Comparison of ENCODE assay signal across 19 cellular contexts in genomic region chr2:47021301-47022009, GRCh38.
DNase-seq lines count a peak whose midpoint lies in the region; TF ChIP-seq lines count a peak whose summit lies in the region.
"Had no signal": no experiment of that assay in that cellular context is flagged by ENCODE, and none has a peak within 500 bp of the region (broad histone marks: within the 10 kb centered on the region; RNA-seq: fewer than 3 reads in every experiment).

No MANE protein-coding gene starts in this region.

- intact Hi-C loops in activated T-helper 1 cell treated with anti-CD3 and anti-CD28 coated beads, Interleukin-12 subunit alpha, Interleukin-12 subunit beta, Interleukin-2, Interleukin-4 antibody, amounts not matched to agents 30 ng/mL and 10 ng/mL and 1 ng/mL, durations not matched to agents 14 hours and 24 hours and 36 hours (cut with micrococcal nuclease) = no loop called here
- intact Hi-C loops in esophagus muscularis mucosa (cut with DNase I) (no loop called here), tibial artery (cut with DNase I; ENCODE audit: low total_unique reads) (no loop called here)

- H2BK12ac ChIP-seq in neuronal stem cell (ENCODE audit: low read length) = no peak overlapping the region

- WGBS in esophagus muscularis mucosa = 69% methylated on average over 3 of the region's 11 CpGs
- WGBS in neuronal stem cell (ENCODE audit: extremely low coverage in 2 of 2, insufficient read length in 2 of 2, insufficient replicate concordance in 1 of 2), 2 donors = no CpG with 5 or more reads among the region's 11 CpGs

- no peak overlapping the region for H2BK120ac ChIP-seq in neuronal stem cell (ENCODE audit: low read depth, low read length)

- peak overlapping the region; percentile 10 for H3K23ac ChIP-seq in neuronal stem cell (ENCODE audit: low read depth, low read length, poor library complexity)

- H3K4me2 ChIP-seq in neuronal stem cell (ENCODE audit: insufficient read depth, low read length, poor library complexity, severe bottlenecking) = no peak overlapping the region

- DNase-seq in activated T-helper 1 cell treated with anti-CD3 and anti-CD28 coated beads, Interleukin-12 subunit alpha, Interleukin-12 subunit beta, Interleukin-2, Interleukin-4 antibody, amounts not matched to agents 30 ng/mL and 10 ng/mL and 1 ng/mL, durations not matched to agents 14 hours and 24 hours and 36 hours (ENCODE audit: low spot score) = no peak
- DNase-seq in esophagus muscularis mucosa (ENCODE audit: extremely low spot score) (no peak), neuronal stem cell (ENCODE audit: low spot score) (no peak), tibial artery (no peak), NCI-H2081 treated with DMSO at 0.1 percent for 48 hours (lab: John Stamatoyannopoulos, UW) (no peak), kidney glomerular epithelial cell (lab: John Stamatoyannopoulos, UW) (no peak)
- DNase-seq in activated naive CD8-positive, alpha-beta T cell treated with anti-CD3 and anti-CD28 coated beads for 36 hours = no peak
- DNase-seq: caudate nucleus; effector memory CD8-positive, alpha-beta T cell; left cardiac atrium; NCI-H2029 treated with DMSO at 0.1 percent for 48 hours; NCI-H510A; right lobe of liver; stimulated activated naive CD8-positive, alpha-beta T cell treated with anti-CD3 and anti-CD28 coated beads, Interleukin-15, Interleukin-2, amounts not matched to agents 100 U/mL and 50 U/mL, for 24 hours; T-cell had no signal

- H3K4me3 Mint-ChIP-seq in activated T-helper 1 cell treated with anti-CD3 and anti-CD28 coated beads, Interleukin-12 subunit alpha, Interleukin-12 subunit beta, Interleukin-2, Interleukin-4 antibody, amounts not matched to agents 30 ng/mL and 10 ng/mL and 1 ng/mL, durations not matched to agents 14 hours and 24 hours and 36 hours = no peak overlapping the region
- no peak overlapping the region for H3K4me3 Mint-ChIP-seq in activated naive CD8-positive, alpha-beta T cell treated with anti-CD3 and anti-CD28 coated beads for 36 hours
- H3K4me3 Mint-ChIP-seq: activated naive CD8-positive, alpha-beta T cell; effector memory CD8-positive, alpha-beta T cell; T-cell had no signal

- H3K27ac ChIP-seq in esophagus muscularis mucosa (replicated peaks in 1 of 4) = peak overlapping the region; percentile 60 to 94 (median 92)
- no peak overlapping the region for H3K27ac ChIP-seq in neuronal stem cell (replicated peaks; ENCODE audit: low read length)
- H3K27ac ChIP-seq in tibial artery = peak overlapping the region; percentile 62 to 64
- H3K27ac ChIP-seq: right lobe of liver, VCaP had no signal

- no peak for TF ChIP-seq EP300 in esophagus muscularis mucosa (IDR thresholded peaks at IDR 0.05)

- H3K4me3 ChIP-seq in esophagus muscularis mucosa (no peak overlapping the region), neuronal stem cell (ENCODE audit: low read length in 2 of 2) (no peak overlapping the region), tibial artery (no peak overlapping the region)
- H3K4me3 ChIP-seq: GM12878, HAP-1, right lobe of liver had no signal

- H4K8ac ChIP-seq in neuronal stem cell (ENCODE audit: low read depth, low read length) = no peak overlapping the region

- H3K27me3 ChIP-seq in esophagus muscularis mucosa (no peaks in the 10 kb centered on the region), neuronal stem cell (ENCODE audit: control insufficient read depth in 3 of 3, insufficient read depth in 3 of 3, low read depth in 1 of 3, low read length in 3 of 3) (no peaks in the 10 kb centered on the region), tibial artery (no peaks in the 10 kb centered on the region)
- H3K27me3 ChIP-seq: right lobe of liver had no signal

- no peaks in the 10 kb centered on the region for H3K27me3 Mint-ChIP-seq in activated T-helper 1 cell treated with anti-CD3 and anti-CD28 coated beads, Interleukin-12 subunit alpha, Interleukin-12 subunit beta, Interleukin-2, Interleukin-4 antibody, amounts not matched to agents 30 ng/mL and 10 ng/mL and 1 ng/mL, durations not matched to agents 14 hours and 24 hours and 36 hours (ENCODE audit: insufficient read depth)
- no peaks in the 10 kb centered on the region for H3K27me3 Mint-ChIP-seq in activated naive CD8-positive, alpha-beta T cell treated with anti-CD3 and anti-CD28 coated beads for 36 hours
- H3K27me3 Mint-ChIP-seq: activated naive CD8-positive, alpha-beta T cell; effector memory CD8-positive, alpha-beta T cell; T-cell had no signal

- TF ChIP-seq CTCF in esophagus muscularis mucosa (IDR thresholded peaks at IDR 0.05) (no peak), tibial artery (IDR thresholded peaks at IDR 0.05) (no peak)

- H3K9me3 ChIP-seq in esophagus muscularis mucosa (no peaks in the 10 kb centered on the region), neuronal stem cell (replicated peaks in 1 of 2; ENCODE audit: control insufficient read depth in 2 of 2, insufficient read depth in 1 of 2, low read depth in 1 of 2, low read length in 2 of 2) (no peaks in the 10 kb centered on the region), tibial artery (no peaks in the 10 kb centered on the region)
- H3K9me3 ChIP-seq: HAP-1, right lobe of liver had no signal

- peaks cover 21% of the 10 kb centered on the region for H3K36me3 Mint-ChIP-seq in activated T-helper 1 cell treated with anti-CD3 and anti-CD28 coated beads, Interleukin-12 subunit alpha, Interleukin-12 subunit beta, Interleukin-2, Interleukin-4 antibody, amounts not matched to agents 30 ng/mL and 10 ng/mL and 1 ng/mL, durations not matched to agents 14 hours and 24 hours and 36 hours (ENCODE audit: low read depth)
- H3K36me3 Mint-ChIP-seq in activated naive CD8-positive, alpha-beta T cell treated with anti-CD3 and anti-CD28 coated beads for 36 hours = peaks cover 27% of the 10 kb centered on the region

- peaks cover 16 to 50% (median 37%) of the 10 kb centered on the region in 4 donors for H3K36me3 ChIP-seq in esophagus muscularis mucosa
- peaks cover 15 to 16% of the 10 kb centered on the region in 2 donors for H3K36me3 ChIP-seq in neuronal stem cell (replicated peaks in 1 of 2; ENCODE audit: control insufficient read depth in 2 of 2, insufficient read depth in 2 of 2, low read length in 2 of 2)
- H3K36me3 ChIP-seq in tibial artery = peaks cover 4 to 75% (median 57%) of the 10 kb centered on the region in 3 donors
- H3K36me3 ChIP-seq: HAP-1 had no signal

- no peak overlapping the region for H3K14ac ChIP-seq in neuronal stem cell (ENCODE audit: low read length)

- H3K4me1 Mint-ChIP-seq in activated T-helper 1 cell treated with anti-CD3 and anti-CD28 coated beads, Interleukin-12 subunit alpha, Interleukin-12 subunit beta, Interleukin-2, Interleukin-4 antibody, amounts not matched to agents 30 ng/mL and 10 ng/mL and 1 ng/mL, durations not matched to agents 14 hours and 24 hours and 36 hours (ENCODE audit: low read depth) = no peaks in the 10 kb centered on the region
- peaks cover 24% of the 10 kb centered on the region for H3K4me1 Mint-ChIP-seq in activated naive CD8-positive, alpha-beta T cell treated with anti-CD3 and anti-CD28 coated beads for 36 hours

- no peak overlapping the region for H2BK5ac ChIP-seq in neuronal stem cell (ENCODE audit: low read length)

- peaks cover 2% of the 10 kb centered on the region for H3K79me1 ChIP-seq in neuronal stem cell (ENCODE audit: low read depth, low read length)

- peak overlapping the region; percentile 70 for H3K27ac Mint-ChIP-seq in activated T-helper 1 cell treated with anti-CD3 and anti-CD28 coated beads, Interleukin-12 subunit alpha, Interleukin-12 subunit beta, Interleukin-2, Interleukin-4 antibody, amounts not matched to agents 30 ng/mL and 10 ng/mL and 1 ng/mL, durations not matched to agents 14 hours and 24 hours and 36 hours
- H3K27ac Mint-ChIP-seq in activated naive CD8-positive, alpha-beta T cell treated with anti-CD3 and anti-CD28 coated beads for 36 hours = no peak overlapping the region

- H3K4ac ChIP-seq in neuronal stem cell (ENCODE audit: low read length) = no peak overlapping the region

- H3K9me3 Mint-ChIP-seq in activated T-helper 1 cell treated with anti-CD3 and anti-CD28 coated beads, Interleukin-12 subunit alpha, Interleukin-12 subunit beta, Interleukin-2, Interleukin-4 antibody, amounts not matched to agents 30 ng/mL and 10 ng/mL and 1 ng/mL, durations not matched to agents 14 hours and 24 hours and 36 hours = no peaks in the 10 kb centered on the region
- no peaks in the 10 kb centered on the region for H3K9me3 Mint-ChIP-seq in activated naive CD8-positive, alpha-beta T cell treated with anti-CD3 and anti-CD28 coated beads for 36 hours
- H3K9me3 Mint-ChIP-seq: effector memory CD8-positive, alpha-beta T cell; T-cell had no signal

- H3K18ac ChIP-seq in neuronal stem cell (ENCODE audit: low read length) = no peak overlapping the region

- no peak overlapping the region for H3K9ac ChIP-seq in neuronal stem cell (ENCODE audit: low read depth, low read length, poor library complexity)

- TF ChIP-seq POLR2A in esophagus muscularis mucosa (IDR thresholded peaks at IDR 0.05; ENCODE audit: low read depth) = no peak

- no peak overlapping the region for H2AK5ac ChIP-seq in neuronal stem cell (ENCODE audit: low read depth, low read length)

- H3K4me1 ChIP-seq in esophagus muscularis mucosa = peaks cover 40 to 75% (median 70%) of the 10 kb centered on the region in 4 donors
- H3K4me1 ChIP-seq in neuronal stem cell (ENCODE audit: control insufficient read depth in 2 of 2, insufficient read depth in 1 of 2, low read depth in 1 of 2, low read length in 2 of 2) = peaks cover 2 to 5% of the 10 kb centered on the region in 2 donors
- H3K4me1 ChIP-seq in tibial artery = peaks cover 0 to 71% (median 43%) of the 10 kb centered on the region in 4 donors
- H3K4me1 ChIP-seq: HAP-1, right lobe of liver had no signal

- H2BK15ac ChIP-seq in neuronal stem cell (ENCODE audit: low read length) = no peak overlapping the region

- no peak overlapping the region for H2AFZ ChIP-seq in neuronal stem cell (ENCODE audit: low read length)

- H4K91ac ChIP-seq in neuronal stem cell (ENCODE audit: low read depth, low read length, poor library complexity) = no peak overlapping the region
